In the genomic region with DNA sequence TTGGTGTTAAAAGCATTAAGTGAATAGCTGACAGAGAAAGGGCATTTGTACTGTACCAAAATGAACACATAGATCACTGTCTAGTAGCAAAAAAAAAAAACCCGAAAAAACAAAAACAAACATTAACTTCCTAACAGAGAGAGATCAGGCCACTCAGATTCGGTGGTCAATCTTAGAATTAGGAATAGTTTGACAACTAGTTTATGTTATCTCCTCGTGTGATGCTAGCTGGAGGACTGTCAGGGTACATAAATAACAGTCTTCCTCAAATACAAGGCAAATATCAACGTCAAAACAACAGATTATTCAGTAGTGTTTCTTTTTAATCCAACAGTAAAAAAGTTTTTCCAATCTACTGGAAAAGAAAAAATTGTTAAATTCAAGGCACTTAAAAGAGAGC, we compare ENCODE assay signal across 8 cellular contexts. TPM values are rescaled to one million over a fixed set of nuclear protein-coding genes. Genes with fewer than 3 reads are reported as not detected.
A peak's percentile ranks its signal among the peaks of the same experiment; 100 is the strongest.
DNase-seq lines count a peak whose midpoint lies in the region; ATAC-seq, FAIRE-seq and TF ChIP-seq lines count a peak whose summit lies in the region.

No MANE protein-coding gene starts in this region.

- no peak overlapping the region for H3K18ac ChIP-seq in H1 (ENCODE audit: extremely low read depth, low read length)

- 0 out of 2 replicates have a peak, but pooled peaks cover 3% of the 10 kb centered on the region for H3F3A ChIP-seq in MM.1S (ENCODE audit: insufficient read depth, low read length)

- no peak for ATAC-seq in GM21423 (IDR thresholded peaks at IDR 0.05; ENCODE audit: unreplicated experiment)

- H2AK5ac ChIP-seq in H1 (ENCODE audit: low read depth, low read length), result no peak overlapping the region

- H2AFZ ChIP-seq in MM.1S (ENCODE audit: low read length) (no peak overlapping the region), H1 (ENCODE audit: low read length) (no peak overlapping the region)

- H2BK15ac ChIP-seq in H1 (ENCODE audit: low read length), result no peak overlapping the region

- no peak overlapping the region for H2BK5ac ChIP-seq in H1 (ENCODE audit: low read depth, low read length)

- H3K36me3 Mint-ChIP-seq in neural crest cell (ENCODE audit: low read depth), result peaks cover 14% of the 10 kb centered on the region

- H2BK120ac ChIP-seq in H1 (replicated peaks; ENCODE audit: low read depth, low read length), result no peak overlapping the region

- no peak overlapping the region for H3K56ac ChIP-seq in H1 (replicated peaks; ENCODE audit: insufficient read length, low read depth, low read length)

- FAIRE-seq in H1 (lab: Jason Lieb, UNC), result no peak

- H3K27me3 ChIP-seq in BJ (ENCODE audit: control insufficient read depth, insufficient read depth, low read length) (no peaks in the 10 kb centered on the region), MM.1S (replicated peaks; ENCODE audit: insufficient read depth, low read length) (no peaks in the 10 kb centered on the region), H1 (replicated peaks in 1 of 4; ENCODE audit: control insufficient read depth in 3 of 4, extremely low read depth in 1 of 4, insufficient read depth in 3 of 4, low read length in 3 of 4) (no peaks in the 10 kb centered on the region)

- H3K4me3 ChIP-seq in BJ (ENCODE audit: low read depth, low read length) (peak overlapping the region; percentile 58), MM.1S (ENCODE audit: low read length) (peak overlapping the region; percentile 72), H1 (ENCODE audit: extremely low read depth in 1 of 4, insufficient read depth in 2 of 4, low read depth in 3 of 4, low read length in 4 of 4) (peak overlapping the region in 3 of 4 experiments; percentile 72 to 89 (median 82); a peak in 5 of 8 replicates)

- H4K5ac ChIP-seq in H1 (ENCODE audit: insufficient read length, low read depth, low read length), result no peak overlapping the region

- 0 out of 2 replicates have a peak, but pooled peaks cover 6% of the 10 kb centered on the region for H3K4me1 ChIP-seq in MM.1S (ENCODE audit: low read length)
- 0 out of 7 replicates have a peak, but pooled peaks cover 0 to 2% (median 0%) of the 10 kb centered on the region in 4 experiments for H3K4me1 ChIP-seq in H1 (replicated peaks in 1 of 4; ENCODE audit: control insufficient read depth in 3 of 4, insufficient read depth in 4 of 4, low read length in 3 of 4)

- H2BK20ac ChIP-seq in H1 (ENCODE audit: low read length), result no peak overlapping the region

- no peaks in the 10 kb centered on the region for H3K9me2 ChIP-seq in MM.1S (replicated peaks; ENCODE audit: insufficient read depth, low read length)

- no peak overlapping the region for H3K23ac ChIP-seq in H1 (ENCODE audit: insufficient read length)

- no peak for TF ChIP-seq EP300 in H1 (IDR thresholded peaks at IDR 0.05; ENCODE audit: borderline replicate concordance in 1 of 2, low read depth in 2 of 2, low read length in 2 of 2)

- no peaks in the 10 kb centered on the region for H3K9me3 Mint-ChIP-seq in neural crest cell

- peak overlapping the region; percentile 99 for H3K27ac Mint-ChIP-seq in neural crest cell (ENCODE audit: unreplicated experiment)

- no peaks in the 10 kb centered on the region; the same call in 1 of the 2 replicates for H3K79me1 ChIP-seq in H1 (ENCODE audit: low read depth, low read length)

- peaks cover 39% of the 10 kb centered on the region for H3K4me1 Mint-ChIP-seq in neural crest cell

- no peak overlapping the region for H2BK12ac ChIP-seq in H1 (ENCODE audit: low read depth, low read length)

- no peak overlapping the region for H3K4ac ChIP-seq in H1 (replicated peaks; ENCODE audit: insufficient read length, low read depth, low read length)

- 80% methylated on average over 4 of the region's 4 CpGs; no CpG with 5 or more reads in 1 of the 2 experiments for WGBS in H1 (ENCODE audit: extremely low coverage in 1 of 2, insufficient coverage in 1 of 2, insufficient read length in 1 of 2, insufficient replicate concordance in 2 of 2, low coverage in 1 of 2, low lambda C conversion rate in 2 of 2, missing lambda C conversion rate in 1 of 2), 2 experiments

- H3K23me2 ChIP-seq in H1 (ENCODE audit: low read depth, low read length), result peaks cover 1% of the 10 kb centered on the region; the same call in 1 of the 2 replicates

- peaks cover 48% of the 10 kb centered on the region for H3K79me2 ChIP-seq in MM.1S (ENCODE audit: low read length)
- H3K79me2 ChIP-seq in H1 (ENCODE audit: control insufficient read depth in 1 of 2, insufficient read depth in 2 of 2, low read length in 2 of 2), result peaks cover 5 to 38% of the 10 kb centered on the region in 2 experiments

- H3K9me3 ChIP-seq in MM.1S (replicated peaks; ENCODE audit: insufficient read depth, low read length) (no peaks in the 10 kb centered on the region), H1 (ENCODE audit: insufficient read depth in 2 of 2, low read depth in 1 of 2, low read length in 1 of 2) (no peaks in the 10 kb centered on the region)

- POLR2A ChIA-PET in BJ (lab: Charles Lee) (no interaction called here), H1 (lab: Charles Lee; ENCODE audit: partially characterized antibody) (interaction anchor here (1.1 to 1.3 kb wide), 4 partner anchors 16 to 193 kb away, joined by 3 to 6 read pairs (median 4); no protein-coding TSS in a partner anchor)

- TF ChIP-seq POLR2A in H1 (IDR thresholded peaks at IDR 0.05; ENCODE audit: control extremely low read depth in 1 of 2, low read depth in 2 of 2, low read length in 2 of 2), result no peak

- H4K8ac ChIP-seq in H1 (ENCODE audit: extremely low read depth, insufficient read depth, low read length), result no peak overlapping the region

- H4K91ac ChIP-seq in H1 (replicated peaks; ENCODE audit: insufficient read length, low read length), result no peak overlapping the region

- CTCF ChIA-PET in BJ (lab: Yijun Ruan, JAX) (no interaction called here), H1 (lab: Charles Lee; ENCODE audit: partially characterized antibody) (interaction anchor here (0.5 kb wide), 1 partner anchor 179 kb away, joined by 4 read pairs; no protein-coding TSS in a partner anchor)

- H3K4me2 ChIP-seq in MM.1S (ENCODE audit: low read depth, low read length) (peak overlapping the region; percentile 69), H1 (ENCODE audit: insufficient read depth in 1 of 2, low read depth in 2 of 2, low read length in 2 of 2) (peak overlapping the region; percentile 90 to 98)

- DNase-seq in BJ (ENCODE audit: low read depth), result no peak
- DNase-seq in MM.1S, result no peak
- no peak for DNase-seq in H1 (ENCODE audit: low read depth in 1 of 2, low spot score in 2 of 2)
- DNase-seq in neural crest cell (ENCODE audit: low read depth, low spot score), result no peak
- DNase-seq in NCI-H82 (lab: John Stamatoyannopoulos, UW), result no peak
- no peak for DNase-seq in COLO668 (lab: John Stamatoyannopoulos, UW; ENCODE audit: unreplicated experiment)
- DNase-seq in SK-N-DZ (ENCODE audit: low spot score), result no peak

- H3K9ac ChIP-seq in MM.1S (ENCODE audit: low read length), result peak overlapping the region; percentile 75; the same call in 1 of the 2 replicates
- H3K9ac ChIP-seq in H1 (replicated peaks in 1 of 4; ENCODE audit: extremely low read depth in 1 of 4, low read depth in 3 of 4, low read length in 3 of 4), result no peak overlapping the region; a peak in 1 of 7 replicates

- no peak for TF ChIP-seq CTCF in BJ (IDR thresholded peaks at IDR 0.05; ENCODE audit: insufficient read depth, low read depth, low read length)
- TF ChIP-seq CTCF in MM.1S (IDR thresholded peaks at IDR 0.05; ENCODE audit: low read length), result no peak
- TF ChIP-seq CTCF in H1 (IDR thresholded peaks at IDR 0.05; ENCODE audit: control extremely low read depth in 1 of 3, insufficient read depth in 1 of 3, low read depth in 1 of 3, low read length in 3 of 3), result no peak
- TF ChIP-seq CTCF in neural crest cell (conservative IDR thresholded peaks at IDR 0.05), result no peak

- H3K27ac ChIP-seq in MM.1S (ENCODE audit: low read length), result peak overlapping the region; percentile 68; the same call in 1 of the 2 replicates
- no peak overlapping the region for H3K27ac ChIP-seq in H1 (ENCODE audit: low read depth, low read length)

- H4K20me1 ChIP-seq in MM.1S (ENCODE audit: insufficient read depth, low read length), result no peaks in the 10 kb centered on the region
- no peaks in the 10 kb centered on the region for H4K20me1 ChIP-seq in H1 (replicated peaks in 1 of 2; ENCODE audit: control insufficient read depth in 1 of 2, insufficient read depth in 2 of 2, low read length in 2 of 2)

- no peaks in the 10 kb centered on the region for H3K27me3 Mint-ChIP-seq in neural crest cell (ENCODE audit: low read depth)

- H3K14ac ChIP-seq in H1 (ENCODE audit: insufficient read length), result no peak overlapping the region

- H3K36me3 ChIP-seq in BJ (ENCODE audit: control insufficient read depth, insufficient read depth, low read length) (no peaks in the 10 kb centered on the region), MM.1S (replicated peaks; ENCODE audit: insufficient read depth, low read length) (no peaks in the 10 kb centered on the region), H1 (ENCODE audit: control insufficient read depth in 2 of 4, insufficient read depth in 4 of 4, low read length in 3 of 4) (peaks cover 0 to 10% (median 0%) of the 10 kb centered on the region in 4 experiments; a peak in 2 of 8 replicates)

- no peak for TF ChIP-seq RAD21 in H1 (IDR thresholded peaks at IDR 0.05 in 1 of 2, conservative IDR thresholded peaks at IDR 0.05 in 1 of 2; ENCODE audit: low read depth in 2 of 2, low read length in 2 of 2)

- peak overlapping the region; percentile 98 for H3K4me3 Mint-ChIP-seq in neural crest cell

TF ChIP-seq in H1, 55 proteins besides CTCF, POLR2A, EP300 and RAD21:
- no peak for TF ChIP-seq MAFK (IDR thresholded peaks at IDR 0.05; ENCODE audit: low read depth, low read length)
- TF ChIP-seq SIX5 (IDR thresholded peaks at IDR 0.05; ENCODE audit: low read depth, low read length), result no peak

RNA-seq across cellular contexts. Expression of gene ZMYM5, which starts 1.7 kb away (rescaled TPM):
- polyA plus RNA-seq in BJ (2011; rRNA removed) (4.6 and 9.2 TPM in 2 replicates), H1 (2011; rRNA removed) (2.2 and 4.9 TPM in 2 replicates)
- polyA minus RNA-seq in BJ (2011; rRNA and poly(A)+ RNA removed), result 2.6 and 3.3 TPM in 2 replicates
- 7.9 and 8.4 TPM in 2 replicates for total RNA-seq in H1 (2021; fragmentation: NEBNext Ultra II Directional; extraction: Animal tissue kit (Norgen Biotek cat#: 25700))
- polyA plus RNA-seq in H1 (2011; cell fraction: cytosol; rRNA removed), result 5.3 TPM
- polyA plus RNA-seq in H1 (2011; cell fraction: nucleus; rRNA removed), result 1.9 TPM
- 4.5 to 7.3 TPM (median 5.5 TPM) in 4 replicates for polyA plus RNA-seq in H1 (2012, experiment 1 of 2)
- 1.4 TPM for polyA plus RNA-seq in H1 (2012, experiment 2 of 2)
- polyA plus RNA-seq in H1 (2013, experiment 1 of 2), result 7.3 TPM
- 7.1 TPM for polyA plus RNA-seq in H1 (2013, experiment 2 of 2)
- 4.7 and 6.6 TPM in 2 replicates for polyA minus RNA-seq in H1 (2011; rRNA and poly(A)+ RNA removed)
- polyA minus RNA-seq in H1 (2011; cell fraction: cytosol; rRNA and poly(A)+ RNA removed), result 2.5 TPM
- polyA minus RNA-seq in H1 (2011; cell fraction: nucleus; rRNA and poly(A)+ RNA removed), result 7.7 TPM
- 13.8 and 15.3 TPM in 2 replicates for total RNA-seq in neural crest cell
- polyA plus RNA-seq in SK-N-DZ (2014; cell fraction: cytosol; rRNA removed), result 12.2 and 16.0 TPM in 2 replicates
- 10.6 and 14.0 TPM in 2 replicates for polyA plus RNA-seq in SK-N-DZ (2014; cell fraction: nucleus; rRNA removed)
